1 cellular context compared by ENCODE assay signal in genomic region chr3:195873971-195874370, GRCh38.
TF ChIP-seq lines count a peak whose summit lies in the region.

No MANE protein-coding gene starts in this region.

TF ChIP-seq in GM23338, 12 proteins besides CTCF, POLR2A, EP300 and RAD21 (continued from another document):
- TF ChIP-seq ZNF462 (CRISPR knock-in tag; IDR thresholded peaks at IDR 0.05) (no peak), POLR2AphosphoS5 (IDR thresholded peaks at IDR 0.05; ENCODE audit: low read depth) (no peak)
